ENCODE assay signal across 11 cellular contexts in the genomic region with DNA sequence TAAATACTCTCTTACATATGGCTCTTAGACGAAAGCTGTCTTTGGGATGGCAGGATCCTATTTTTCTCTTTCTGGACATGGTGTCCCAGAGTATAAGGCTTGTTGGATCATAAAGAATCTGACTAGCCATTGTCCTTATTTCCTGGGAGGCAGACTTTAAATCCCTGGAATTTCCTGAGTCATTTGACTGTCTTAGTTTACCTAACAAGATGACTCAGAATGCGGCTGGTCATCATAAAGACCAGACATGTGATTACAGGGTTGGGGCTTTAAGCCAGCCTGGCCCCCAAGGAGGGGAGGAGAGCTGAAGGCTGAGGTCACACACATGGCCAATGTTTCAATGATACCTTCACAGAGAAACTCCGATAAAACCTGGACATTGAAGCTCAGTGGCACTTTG. TPM values are rescaled to one million over a fixed set of nuclear protein-coding genes. Genes with fewer than 3 reads are reported as not detected.
DNase-seq lines count a peak whose midpoint lies in the region; ATAC-seq and TF ChIP-seq lines count a peak whose summit lies in the region.
"Had no signal": no experiment of that assay in that cellular context is flagged by ENCODE, and none has a peak within 500 bp of the region (broad histone marks: within the 10 kb centered on the region; RNA-seq: fewer than 3 reads in every experiment).

No MANE protein-coding gene starts in this region.

- H3K4me1 ChIP-seq in SJCRH30 (peaks cover 49% of the 10 kb centered on the region), gastroesophageal sphincter (peaks cover 0 to 12% (median 7%) of the 10 kb centered on the region in 3 donors)

- TF ChIP-seq EP300 in gastroesophageal sphincter (IDR thresholded peaks at IDR 0.05), result no peak

- H3K27me3 ChIP-seq in SJCRH30 (no peaks in the 10 kb centered on the region), gastroesophageal sphincter (no peaks in the 10 kb centered on the region)

- WGBS in gastroesophageal sphincter (ENCODE audit: low coverage in 1 of 2), 2 donors, result 82 to 83% methylated on average over 2 to 3 of the region's 3 CpGs

- DNase-seq in NCI-H2029 (lab: John Stamatoyannopoulos, UW) (peak; percentile 78), NCI-H2029 treated with DMSO at 0.1 percent for 48 hours (lab: John Stamatoyannopoulos, UW) (no peak), SJCRH30 (peak; percentile 91 to 94), fibroblast of the aortic adventitia (ENCODE audit: low read depth) (peak; percentile 77), smooth muscle cell of the brain vasculature (ENCODE audit: low read depth, low spot score) (peak; percentile 57), NCI-H748 (lab: John Stamatoyannopoulos, UW; ENCODE audit: unreplicated experiment) (no peak)
- DNase-seq: effector memory CD4-positive, alpha-beta T cell; MV-4-11 had no signal

- TF ChIP-seq CTCF in fibroblast of the aortic adventitia (IDR thresholded peaks at IDR 0.05; ENCODE audit: insufficient read depth, low read length) (no peak), gastroesophageal sphincter (IDR thresholded peaks at IDR 0.05) (no peak)

- H3K4me3 ChIP-seq in SJCRH30, result peak overlapping the region; percentile 6; the same call in 1 of the 2 replicates
- no peak overlapping the region for H3K4me3 ChIP-seq in fibroblast of the aortic adventitia (ENCODE audit: low read depth, low read length)
- H3K4me3 ChIP-seq in gastroesophageal sphincter, result no peak overlapping the region

- ATAC-seq in HG02763 (IDR thresholded peaks at IDR 0.05; ENCODE audit: unreplicated experiment) (no peak), gastroesophageal sphincter (no peak)

- no peak for TF ChIP-seq POLR2A in gastroesophageal sphincter (IDR thresholded peaks at IDR 0.05)

- H3K27ac ChIP-seq in SJCRH30 (peak overlapping the region; percentile 100), gastroesophageal sphincter (no peak overlapping the region)

- no peaks in the 10 kb centered on the region for H3K9me3 ChIP-seq in SJCRH30 (replicated peaks)
- no peaks in the 10 kb centered on the region for H3K9me3 ChIP-seq in gastroesophageal sphincter

- H3K36me3 ChIP-seq in SJCRH30 (no peaks in the 10 kb centered on the region), gastroesophageal sphincter (no peaks in the 10 kb centered on the region)

RNA-seq across cellular contexts. Expression of gene FAM240B, which starts 37.2 kb away (rescaled TPM):
- total RNA-seq in SJCRH30 (2014; rRNA removed; shearing (Covaris generic)), result 0.30 TPM in 1 of 2 replicates, not detected in the other
- not detected in 2 replicates for total RNA-seq in fibroblast of the aortic adventitia (ENCODE audit: low replicate concordance)
- not detected for total RNA-seq in gastroesophageal sphincter
- total RNA-seq: mucosa of gallbladder had no signal

Comparison
In these comparisons a context has a peak if more than half of its experiments do, and no peak if none do; other contexts are left out.
1. DNase-seq: peak in NCI-H2029 (single experiment), SJCRH30 (2 of 2), fibroblast of the aortic adventitia (single experiment) and smooth muscle cell of the brain vasculature (single experiment); none in NCI-H2029 treated with DMSO at 0.1 percent for 48 hours (single experiment) and NCI-H748 (single experiment).